In genomic region chr6:136792066-136792944, GRCh38 we compare ENCODE assay signal across 8 cellular contexts. TPM values are rescaled to one million over a fixed set of nuclear protein-coding genes. Genes with fewer than 3 reads are reported as not detected.
DNase-seq lines count a peak whose midpoint lies in the region; ATAC-seq, FAIRE-seq and TF ChIP-seq lines count a peak whose summit lies in the region.

MAP3K5 (minus strand) TSS chr6:136792477; CDS start chr6:136792157, 320 bp downstream.

- DNase-seq in DMS79 treated with DMSO at 0.1 percent for 48 hours (lab: John Stamatoyannopoulos, UW) (peak; percentile 77), RCC 7860 (ENCODE audit: low spot score) (peak; percentile 60), fibroblast of mammary gland (ENCODE audit: low read depth) (peak; percentile 75), nephron progenitor cell (peak; percentile 79)
- DNase-seq in activated T-helper 1 cell treated with anti-CD3 and anti-CD28 coated beads, Interleukin-12 subunit alpha, Interleukin-12 subunit beta, Interleukin-2, Interleukin-4 antibody, amounts not matched to agents 30 ng/mL and 10 ng/mL and 1 ng/mL, durations not matched to agents 14 hours and 24 hours and 36 hours (ENCODE audit: low spot score), result peak; percentile 87

- H3K4me3 Mint-ChIP-seq in IgD-negative memory B cell, result peak within 1 kb of the TSS; percentile 95 to 98 (median 97)
- peak within 1 kb of the TSS; percentile 91 for H3K4me3 Mint-ChIP-seq in activated T-helper 1 cell treated with anti-CD3 and anti-CD28 coated beads, Interleukin-12 subunit alpha, Interleukin-12 subunit beta, Interleukin-2, Interleukin-4 antibody, amounts not matched to agents 30 ng/mL and 10 ng/mL and 1 ng/mL, durations not matched to agents 14 hours and 24 hours and 36 hours
- peak within 1 kb of the TSS; percentile 90 for H3K4me3 Mint-ChIP-seq in nephron progenitor cell
- peak within 1 kb of the TSS; percentile 92 for H3K4me3 Mint-ChIP-seq in stimulated activated naive CD8-positive, alpha-beta T cell treated with anti-CD3 and anti-CD28 coated beads, Interleukin-15, Interleukin-2, amounts not matched to agents 100 ng/mL and 50 ng/mL, for 24 hours

- TF ChIP-seq CTCF in fibroblast of mammary gland (conservative IDR thresholded peaks at IDR 0.05; ENCODE audit: control insufficient read depth, insufficient read depth, low read depth, low read length) (no peak), nephron progenitor cell (IDR thresholded peaks at IDR 0.05) (no peak)

- no peaks in the 10 kb centered on the region for H3K36me3 Mint-ChIP-seq in IgD-negative memory B cell
- peaks cover 6% of the 10 kb centered on the region for H3K36me3 Mint-ChIP-seq in activated T-helper 1 cell treated with anti-CD3 and anti-CD28 coated beads, Interleukin-12 subunit alpha, Interleukin-12 subunit beta, Interleukin-2, Interleukin-4 antibody, amounts not matched to agents 30 ng/mL and 10 ng/mL and 1 ng/mL, durations not matched to agents 14 hours and 24 hours and 36 hours (ENCODE audit: low read depth)
- H3K36me3 Mint-ChIP-seq in nephron progenitor cell (ENCODE audit: low read depth), result no peaks in the 10 kb centered on the region
- H3K36me3 Mint-ChIP-seq in stimulated activated naive CD8-positive, alpha-beta T cell treated with anti-CD3 and anti-CD28 coated beads, Interleukin-15, Interleukin-2, amounts not matched to agents 100 ng/mL and 50 ng/mL, for 24 hours (ENCODE audit: low read depth), result no peaks in the 10 kb centered on the region

- FAIRE-seq in RCC 7860 (lab: Jason Lieb, UNC), result no peak

- intact Hi-C loops in activated T-helper 1 cell treated with anti-CD3 and anti-CD28 coated beads, Interleukin-12 subunit alpha, Interleukin-12 subunit beta, Interleukin-2, Interleukin-4 antibody, amounts not matched to agents 30 ng/mL and 10 ng/mL and 1 ng/mL, durations not matched to agents 14 hours and 24 hours and 36 hours (cut with micrococcal nuclease), result loop anchor here (1.0 to 2.0 kb wide), 3 partner anchors 41 to 92 kb away; no protein-coding TSS in a partner anchor

- ATAC-seq in GM21576 (IDR thresholded peaks at IDR 0.05; ENCODE audit: unreplicated experiment), result peak; percentile 54

- H3K4me3 ChIP-seq in fibroblast of mammary gland (ENCODE audit: control insufficient read depth, low read depth, low read length), result peak within 1 kb of the TSS; percentile 86

- H3K9me3 Mint-ChIP-seq in IgD-negative memory B cell, result peaks cover 0 to 2% (median 0%) of the 10 kb centered on the region in 3 donors
- no peaks in the 10 kb centered on the region for H3K9me3 Mint-ChIP-seq in activated T-helper 1 cell treated with anti-CD3 and anti-CD28 coated beads, Interleukin-12 subunit alpha, Interleukin-12 subunit beta, Interleukin-2, Interleukin-4 antibody, amounts not matched to agents 30 ng/mL and 10 ng/mL and 1 ng/mL, durations not matched to agents 14 hours and 24 hours and 36 hours
- peaks cover 4% of the 10 kb centered on the region for H3K9me3 Mint-ChIP-seq in nephron progenitor cell
- H3K9me3 Mint-ChIP-seq in stimulated activated naive CD8-positive, alpha-beta T cell treated with anti-CD3 and anti-CD28 coated beads, Interleukin-15, Interleukin-2, amounts not matched to agents 100 ng/mL and 50 ng/mL, for 24 hours, result no peaks in the 10 kb centered on the region

- H3K4me1 Mint-ChIP-seq in IgD-negative memory B cell, result peaks cover 18 to 34% (median 34%) of the 10 kb centered on the region in 3 donors
- peaks cover 38% of the 10 kb centered on the region for H3K4me1 Mint-ChIP-seq in activated T-helper 1 cell treated with anti-CD3 and anti-CD28 coated beads, Interleukin-12 subunit alpha, Interleukin-12 subunit beta, Interleukin-2, Interleukin-4 antibody, amounts not matched to agents 30 ng/mL and 10 ng/mL and 1 ng/mL, durations not matched to agents 14 hours and 24 hours and 36 hours (ENCODE audit: low read depth)
- peaks cover 11% of the 10 kb centered on the region for H3K4me1 Mint-ChIP-seq in nephron progenitor cell
- H3K4me1 Mint-ChIP-seq in stimulated activated naive CD8-positive, alpha-beta T cell treated with anti-CD3 and anti-CD28 coated beads, Interleukin-15, Interleukin-2, amounts not matched to agents 100 ng/mL and 50 ng/mL, for 24 hours (ENCODE audit: low read depth), result peaks cover 44% of the 10 kb centered on the region

- H3K27me3 Mint-ChIP-seq in IgD-negative memory B cell, result no peaks in the 10 kb centered on the region
- peaks cover under 1% of the 10 kb centered on the region for H3K27me3 Mint-ChIP-seq in activated T-helper 1 cell treated with anti-CD3 and anti-CD28 coated beads, Interleukin-12 subunit alpha, Interleukin-12 subunit beta, Interleukin-2, Interleukin-4 antibody, amounts not matched to agents 30 ng/mL and 10 ng/mL and 1 ng/mL, durations not matched to agents 14 hours and 24 hours and 36 hours (ENCODE audit: insufficient read depth)
- peaks cover 72% of the 10 kb centered on the region for H3K27me3 Mint-ChIP-seq in nephron progenitor cell (ENCODE audit: low read depth, poor library complexity)
- no peaks in the 10 kb centered on the region for H3K27me3 Mint-ChIP-seq in stimulated activated naive CD8-positive, alpha-beta T cell treated with anti-CD3 and anti-CD28 coated beads, Interleukin-15, Interleukin-2, amounts not matched to agents 100 ng/mL and 50 ng/mL, for 24 hours

- H3K27ac Mint-ChIP-seq in IgD-negative memory B cell, result peak within 1 kb of the TSS; percentile 90 to 99 (median 91)
- H3K27ac Mint-ChIP-seq in activated T-helper 1 cell treated with anti-CD3 and anti-CD28 coated beads, Interleukin-12 subunit alpha, Interleukin-12 subunit beta, Interleukin-2, Interleukin-4 antibody, amounts not matched to agents 30 ng/mL and 10 ng/mL and 1 ng/mL, durations not matched to agents 14 hours and 24 hours and 36 hours, result peak within 1 kb of the TSS; percentile 94
- H3K27ac Mint-ChIP-seq in nephron progenitor cell, result no peak within 1 kb of the TSS
- peak within 1 kb of the TSS; percentile 94 for H3K27ac Mint-ChIP-seq in stimulated activated naive CD8-positive, alpha-beta T cell treated with anti-CD3 and anti-CD28 coated beads, Interleukin-15, Interleukin-2, amounts not matched to agents 100 ng/mL and 50 ng/mL, for 24 hours

RNA-seq across cellular contexts. Expression of gene MAP3K5, which starts in this region (rescaled TPM):
- 6.0 TPM for polyA plus RNA-seq in IgD-negative memory B cell
- total RNA-seq in activated T-helper 1 cell treated with anti-CD3 and anti-CD28 coated beads, Interleukin-12 subunit alpha, Interleukin-12 subunit beta, Interleukin-2, Interleukin-4 antibody, amounts not matched to agents 30 ng/mL and 10 ng/mL and 1 ng/mL, durations not matched to agents 14 hours and 24 hours and 36 hours, result 12.2 and 13.4 TPM in 2 replicates

Comparison
In these comparisons a context has a peak if more than half of its experiments do, and no peak if none do; other contexts are left out.
1. Peak in every context shown above with its lines: DNase-seq, ATAC-seq and H3K4me3 ChIP-seq.